Comparison of ENCODE assay signal across 10 cellular contexts in genomic region chr18:67243799-67244587, GRCh38.
DNase-seq lines count a peak whose midpoint lies in the region; ATAC-seq and TF ChIP-seq lines count a peak whose summit lies in the region.
"Had no signal": no experiment of that assay in that cellular context is flagged by ENCODE, and none has a peak within 500 bp of the region (broad histone marks: within the 10 kb centered on the region; RNA-seq: fewer than 3 reads in every experiment).

No MANE protein-coding gene starts in this region.

- H3K27ac ChIP-seq in muscle layer of duodenum (ENCODE audit: low read length) = no peak overlapping the region
- H3K27ac ChIP-seq: heart left ventricle had no signal

- TF ChIP-seq CTCF in HFFc6 (IDR thresholded peaks at IDR 0.05) = no peak

- H3K9me3 ChIP-seq in muscle layer of duodenum (ENCODE audit: control insufficient read depth in 1 of 2, low read length in 2 of 2) = no peaks in the 10 kb centered on the region
- H3K9me3 ChIP-seq: heart left ventricle had no signal

- H3K36me3 Mint-ChIP-seq in HFFc6 (ENCODE audit: low read depth) = no peaks in the 10 kb centered on the region
- H3K36me3 Mint-ChIP-seq in activated T-helper 17 cell treated with anti-CD3 and anti-CD28 coated beads, Interleukin-2, amount 50 U/mL, for 72 hours (ENCODE audit: low read depth) = no peaks in the 10 kb centered on the region

- H3K4me3 Mint-ChIP-seq in HFFc6 = peak overlapping the region; percentile 88
- H3K4me3 Mint-ChIP-seq in activated T-helper 17 cell treated with anti-CD3 and anti-CD28 coated beads, Interleukin-2, amount 50 U/mL, for 72 hours = peak overlapping the region; percentile 74

- no peaks in the 10 kb centered on the region for H3K9me3 Mint-ChIP-seq in HFFc6
- no peaks in the 10 kb centered on the region for H3K9me3 Mint-ChIP-seq in activated T-helper 17 cell treated with anti-CD3 and anti-CD28 coated beads, Interleukin-2, amount 50 U/mL, for 72 hours

- DNase-seq in EH (ENCODE audit: low read depth) = peak; percentile 30
- no peak for DNase-seq in HFFc6
- no peak for DNase-seq in hippocampal formation (lab: John Stamatoyannopoulos, UW)
- DNase-seq in DMS 273 treated with DMSO at 0.1 percent for 48 hours (lab: John Stamatoyannopoulos, UW) = no peak
- DNase-seq in retina = no peak
- no peak for DNase-seq in NCI-H2227 (lab: John Stamatoyannopoulos, UW; ENCODE audit: unreplicated experiment)
- DNase-seq: activated CD4-positive, alpha-beta T cell treated with anti-CD3 and anti-CD28 coated beads for 48 hours; heart left ventricle had no signal

- H3K4me1 Mint-ChIP-seq in HFFc6 (ENCODE audit: low read depth) = peaks cover 19% of the 10 kb centered on the region
- peaks cover 4% of the 10 kb centered on the region for H3K4me1 Mint-ChIP-seq in activated T-helper 17 cell treated with anti-CD3 and anti-CD28 coated beads, Interleukin-2, amount 50 U/mL, for 72 hours

- peak; percentile 58 for ATAC-seq in activated T-helper 17 cell treated with anti-CD3 and anti-CD28 coated beads, Interleukin-2, amount 50 U/mL, for 72 hours (replicated peaks)
- ATAC-seq: heart left ventricle had no signal

- H3K4me3 ChIP-seq in muscle layer of duodenum (ENCODE audit: low read depth in 1 of 2, low read length in 2 of 2) = peak overlapping the region; percentile 17 to 37

- no peaks in the 10 kb centered on the region for H3K4me1 ChIP-seq in muscle layer of duodenum (ENCODE audit: control insufficient read depth in 1 of 2, insufficient read depth in 2 of 2, low read length in 2 of 2)

- H3K27me3 Mint-ChIP-seq in HFFc6 (ENCODE audit: insufficient read depth) = no peaks in the 10 kb centered on the region
- no peaks in the 10 kb centered on the region for H3K27me3 Mint-ChIP-seq in activated T-helper 17 cell treated with anti-CD3 and anti-CD28 coated beads, Interleukin-2, amount 50 U/mL, for 72 hours

- no peaks in the 10 kb centered on the region for H3K36me3 ChIP-seq in muscle layer of duodenum (ENCODE audit: control insufficient read depth in 1 of 2, insufficient read depth in 2 of 2, low read length in 2 of 2)
- H3K36me3 ChIP-seq: heart left ventricle had no signal

- H3K27me3 ChIP-seq in muscle layer of duodenum (ENCODE audit: low read depth, low read length) = no peaks in the 10 kb centered on the region
- H3K27me3 ChIP-seq: heart left ventricle had no signal

- H3K27ac Mint-ChIP-seq in HFFc6 = peak overlapping the region; percentile 80
- peak overlapping the region; percentile 75 for H3K27ac Mint-ChIP-seq in activated T-helper 17 cell treated with anti-CD3 and anti-CD28 coated beads, Interleukin-2, amount 50 U/mL, for 72 hours
